In the genomic region with DNA sequence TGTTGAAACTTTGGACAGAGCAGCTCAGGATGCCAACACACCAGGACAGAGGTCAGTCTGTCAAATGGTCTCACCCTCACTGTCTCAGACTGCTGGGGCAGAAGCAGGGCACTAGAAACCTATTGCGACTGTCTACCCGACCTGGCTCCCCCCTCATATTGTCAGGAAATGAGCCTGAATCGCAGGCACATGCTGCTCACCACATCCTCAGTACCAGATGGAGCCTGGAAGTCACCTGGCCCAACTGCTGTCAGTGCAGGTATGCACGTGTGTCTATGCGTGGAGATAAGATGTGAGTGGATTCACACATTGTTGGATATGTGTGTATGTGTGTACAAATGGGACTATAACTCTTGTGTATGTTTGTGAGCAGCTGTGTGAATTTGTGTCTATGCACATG, we compare ENCODE assay signal across 14 cellular contexts. TPM values are rescaled to one million over a fixed set of nuclear protein-coding genes. Genes with fewer than 3 reads are reported as not detected.
DNase-seq lines count a peak whose midpoint lies in the region; ATAC-seq and TF ChIP-seq lines count a peak whose summit lies in the region.
"Had no signal": no experiment of that assay in that cellular context is flagged by ENCODE, and none has a peak within 500 bp of the region (broad histone marks: within the 10 kb centered on the region; RNA-seq: fewer than 3 reads in every experiment).

No MANE protein-coding gene starts in this region.

- H3K9me3 Mint-ChIP-seq in CD14-positive monocyte (peaks cover 0 to 1% (median 0%) of the 10 kb centered on the region in 7 donors), type B pancreatic cell (no peaks in the 10 kb centered on the region)
- H3K9me3 Mint-ChIP-seq: nephron had no signal

- H3K27ac Mint-ChIP-seq in CD14-positive monocyte (no peak overlapping the region), T-helper 17 cell (no peak overlapping the region), type B pancreatic cell (no peak overlapping the region)
- H3K27ac Mint-ChIP-seq: nephron had no signal

- TF ChIP-seq CTCF in CD14-positive monocyte (IDR thresholded peaks at IDR 0.05) (no peak), type B pancreatic cell (conservative IDR thresholded peaks at IDR 0.05) (no peak)

- H3K36me3 Mint-ChIP-seq in CD14-positive monocyte (no peaks in the 10 kb centered on the region), T-helper 17 cell (ENCODE audit: low read depth) (no peaks in the 10 kb centered on the region), type B pancreatic cell (no peaks in the 10 kb centered on the region)

- no peaks in the 10 kb centered on the region for H3K9me3 ChIP-seq in T-helper 17 cell (ENCODE audit: control insufficient read depth, low read length, poor library complexity, severe bottlenecking)
- H3K9me3 ChIP-seq: gastrocnemius medialis had no signal

- H3K27me3 Mint-ChIP-seq in CD14-positive monocyte (ENCODE audit: low read depth in 3 of 3) (peaks cover 30 to 45% (median 36%) of the 10 kb centered on the region in 3 donors), T-helper 17 cell (peaks cover 30% of the 10 kb centered on the region), type B pancreatic cell (peaks cover 60% of the 10 kb centered on the region)

- DNase-seq in CD14-positive monocyte (ENCODE audit: low spot score) (peak; percentile 34), T-helper 17 cell (no peak), type B pancreatic cell (ENCODE audit: extremely low spot score, unreplicated experiment) (no peak), NCI-H1105 (lab: John Stamatoyannopoulos, UW) (no peak)
- DNase-seq: activated T-cell treated with anti-CD3 and anti-CD28 coated beads for 4 hours, amniotic stem cell, gastrocnemius medialis, NCI-H1105 treated with DMSO at 0.1 percent for 48 hours, RPMI8226 had no signal

- intact Hi-C loops in CD14-positive monocyte (cut with micrococcal nuclease), result no loop called here

- no peaks in the 10 kb centered on the region for H3K4me1 Mint-ChIP-seq in CD14-positive monocyte
- H3K4me1 Mint-ChIP-seq in T-helper 17 cell, result peaks cover 13% of the 10 kb centered on the region
- no peaks in the 10 kb centered on the region for H3K4me1 Mint-ChIP-seq in type B pancreatic cell (ENCODE audit: unreplicated experiment)
- H3K4me1 Mint-ChIP-seq: nephron had no signal

- H3K4me3 Mint-ChIP-seq in CD14-positive monocyte (no peak overlapping the region), T-helper 17 cell (peak overlapping the region; percentile 43), type B pancreatic cell (no peak overlapping the region)
- H3K4me3 Mint-ChIP-seq: nephron had no signal

- peak; percentile 78 for ATAC-seq in T-helper 17 cell
- ATAC-seq: gastrocnemius medialis, K562 had no signal

RNA-seq across cellular contexts. Expression of a gene that starts 3.2 kb away (rescaled TPM):
- polyA plus RNA-seq in CD14-positive monocyte, result not detected
- under 1 TPM; 0.12 to 0.73 TPM for total RNA-seq in T-helper 17 cell
- total RNA-seq in type B pancreatic cell (ENCODE audit: low replicate concordance), result 0.41 and 0.93 TPM in 2 replicates
- total RNA-seq: pulmonary artery endothelial cell had no signal

RNA-seq across cellular contexts. Expression of a gene that starts 17.5 kb away (rescaled TPM):
- polyA plus RNA-seq in CD14-positive monocyte, result not detected
- not detected for total RNA-seq in T-helper 17 cell
- total RNA-seq in type B pancreatic cell (ENCODE audit: low replicate concordance), result 0.70 and 0.98 TPM in 2 replicates
- total RNA-seq: endothelial cell of umbilical vein, lung, pulmonary artery endothelial cell had no signal
- polyA plus RNA-seq: endothelial cell of umbilical vein, K562 had no signal

RNA-seq across cellular contexts. Expression of a gene that starts 34.2 kb away (rescaled TPM):
- not detected for polyA plus RNA-seq in CD14-positive monocyte
- total RNA-seq in T-helper 17 cell (not detected), type B pancreatic cell (ENCODE audit: low replicate concordance) (not detected in 2 replicates)
- total RNA-seq: endothelial cell of umbilical vein, gastrocnemius medialis, K562, lung, pulmonary artery endothelial cell had no signal
- polyA plus RNA-seq: endothelial cell of umbilical vein, K562, lung had no signal

RNA-seq across cellular contexts. Expression of a gene that starts 50.2 kb away (rescaled TPM):
- not detected for polyA plus RNA-seq in CD14-positive monocyte
- total RNA-seq in T-helper 17 cell (not detected), type B pancreatic cell (ENCODE audit: low replicate concordance) (not detected in 2 replicates)
- total RNA-seq: endothelial cell of umbilical vein, gastrocnemius medialis, K562, lung, pulmonary artery endothelial cell had no signal
- polyA plus RNA-seq: endothelial cell of umbilical vein, K562, lung had no signal

RNA-seq across cellular contexts. Expression of a gene that starts 51.8 kb away (rescaled TPM):
- polyA plus RNA-seq in CD14-positive monocyte, result 100 to 1,000 TPM; 312 to 363 TPM
- total RNA-seq in T-helper 17 cell (10 to 100 TPM; 72.6 to 72.9 TPM), type B pancreatic cell (ENCODE audit: low replicate concordance) (114 and 135 TPM in 2 replicates)
